21 cellular contexts compared by ENCODE assay signal in the genomic region with DNA sequence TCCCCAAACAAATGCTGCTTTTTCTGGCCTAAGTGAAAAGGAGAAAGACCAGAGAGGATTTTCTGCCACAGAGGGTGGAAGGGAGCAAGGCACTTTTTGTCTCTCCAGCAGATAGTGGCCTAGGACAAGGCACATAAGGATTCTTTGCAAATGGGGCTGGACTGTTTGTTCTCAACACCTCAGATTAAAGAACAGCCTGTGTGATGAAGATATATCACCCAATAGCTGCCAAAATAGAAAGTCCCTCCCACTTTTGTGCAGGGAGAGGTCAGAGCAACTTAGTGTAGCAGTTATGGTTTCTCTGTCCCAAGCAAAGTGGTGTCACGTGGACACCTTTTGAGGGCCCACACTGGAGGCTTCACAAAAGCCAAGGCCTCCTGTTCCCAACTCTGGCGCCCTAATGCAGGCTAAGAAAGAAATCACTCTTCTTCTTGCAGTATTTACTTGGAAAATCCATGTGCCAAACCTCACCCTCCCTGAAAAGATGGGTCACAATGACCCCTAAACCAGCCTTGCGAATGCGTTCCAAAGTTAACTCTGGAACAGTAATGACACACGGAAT.
DNase-seq lines count a peak whose midpoint lies in the region; ATAC-seq and TF ChIP-seq lines count a peak whose summit lies in the region.
"Had no signal": no experiment of that assay in that cellular context is flagged by ENCODE, and none has a peak within 500 bp of the region (broad histone marks: within the 10 kb centered on the region; RNA-seq: fewer than 3 reads in every experiment).

No MANE protein-coding gene starts in this region.

- DNase-seq in Right ventricle myocardium superior (no peak), tibial artery (no peak)
- DNase-seq in activated CD8-positive, alpha-beta T cell treated with anti-CD3 and anti-CD28 coated beads, Interleukin-2, amount 10 ng/mL, durations not matched to agents 7 days and 5 days = no peak
- no peak for DNase-seq in activated T-cell treated with anti-CD3 and anti-CD28 coated beads, Interleukin-2, amount 50 U/mL, for 4 hours
- DNase-seq: activated CD4-positive, alpha-beta T cell treated with anti-CD3 and anti-CD28 coated beads for 4 hours; cerebellar nuclear complex; COR-L47; DND-41; effector memory CD4-positive, alpha-beta T cell; Kasumi-1; NCI-H1092 treated with DMSO at 0.1 percent for 48 hours; NCI-H2081; NCI-H524; small intestine; stimulated activated CD4-positive, alpha-beta T cell treated with anti-CD3 and anti-CD28 coated beads, Interleukin-4, amount 100 ng/mL, for 4 hours; substantia nigra had no signal

- no peak overlapping the region for H3K4me3 Mint-ChIP-seq in activated CD8-positive, alpha-beta T cell treated with anti-CD3 and anti-CD28 coated beads, Interleukin-2, amount 10 ng/mL, durations not matched to agents 7 days and 5 days
- no peak overlapping the region for H3K4me3 Mint-ChIP-seq in activated T-cell treated with anti-CD3 and anti-CD28 coated beads, Interleukin-2, amount 50 U/mL, for 4 hours
- H3K4me3 Mint-ChIP-seq: natural killer cell treated with Interleukin-12 subunit alpha and Interleukin-12 subunit beta and Interleukin-15 and Interleukin-18, amount 100 ng/mL, for 72 hours had no signal

- H3K27me3 ChIP-seq in muscle layer of colon (ENCODE audit: control insufficient read depth in 1 of 2, insufficient read depth in 2 of 2, low read length in 2 of 2) (no peaks in the 10 kb centered on the region), tibial artery (no peaks in the 10 kb centered on the region)

- CTCF ChIA-PET in activated CD8-positive, alpha-beta T cell treated with anti-CD3 and anti-CD28 coated beads, Interleukin-2, amount 10 ng/mL, durations not matched to agents 7 days and 5 days (lab: Charles Lee) = no interaction called here

- POLR2A ChIA-PET in activated CD8-positive, alpha-beta T cell treated with anti-CD3 and anti-CD28 coated beads, Interleukin-2, amount 10 ng/mL, durations not matched to agents 7 days and 5 days (lab: Charles Lee) = no interaction called here

- H3K36me3 Mint-ChIP-seq in activated CD8-positive, alpha-beta T cell treated with anti-CD3 and anti-CD28 coated beads, Interleukin-2, amount 10 ng/mL, durations not matched to agents 7 days and 5 days (ENCODE audit: low read depth) = peaks cover 25% of the 10 kb centered on the region
- H3K36me3 Mint-ChIP-seq in activated T-cell treated with anti-CD3 and anti-CD28 coated beads, Interleukin-2, amount 50 U/mL, for 4 hours (ENCODE audit: insufficient read depth) = peaks cover 47% of the 10 kb centered on the region

- peaks cover 23% of the 10 kb centered on the region for H3K4me1 Mint-ChIP-seq in activated CD8-positive, alpha-beta T cell treated with anti-CD3 and anti-CD28 coated beads, Interleukin-2, amount 10 ng/mL, durations not matched to agents 7 days and 5 days (ENCODE audit: low read depth)
- peaks cover 14% of the 10 kb centered on the region for H3K4me1 Mint-ChIP-seq in activated T-cell treated with anti-CD3 and anti-CD28 coated beads, Interleukin-2, amount 50 U/mL, for 4 hours (ENCODE audit: low read depth)

- H3K4me1 ChIP-seq in muscle layer of colon (ENCODE audit: insufficient read depth, low read length) (peaks cover 86% of the 10 kb centered on the region), tibial artery (peaks cover 0 to 78% (median 41%) of the 10 kb centered on the region in 4 donors)

- H3K4me3 ChIP-seq in muscle layer of colon (ENCODE audit: low read depth in 1 of 2, low read length in 2 of 2) (no peak overlapping the region), tibial artery (no peak overlapping the region)

- H3K9me3 ChIP-seq in muscle layer of colon (ENCODE audit: low read length) (no peaks in the 10 kb centered on the region), tibial artery (no peaks in the 10 kb centered on the region)

- no peak for TF ChIP-seq CTCF in VCaP (conservative IDR thresholded peaks at IDR 0.05)
- no peak for TF ChIP-seq CTCF in tibial artery (IDR thresholded peaks at IDR 0.05)

- H3K27ac ChIP-seq in VCaP (peak overlapping the region; percentile 89), muscle layer of colon (ENCODE audit: low read depth, low read length) (peak overlapping the region; percentile 85), tibial artery (peak overlapping the region; percentile 29 to 40)
- H3K27ac ChIP-seq: RWPE1 had no signal

- H3K27ac Mint-ChIP-seq in activated CD8-positive, alpha-beta T cell treated with anti-CD3 and anti-CD28 coated beads, Interleukin-2, amount 10 ng/mL, durations not matched to agents 7 days and 5 days = no peak overlapping the region
- H3K27ac Mint-ChIP-seq: natural killer cell treated with Interleukin-12 subunit alpha and Interleukin-12 subunit beta and Interleukin-15 and Interleukin-18, amount 100 ng/mL, for 72 hours had no signal

- H3K9ac ChIP-seq in muscle layer of colon (ENCODE audit: low read length) = no peak overlapping the region

- H3K27me3 Mint-ChIP-seq in activated CD8-positive, alpha-beta T cell treated with anti-CD3 and anti-CD28 coated beads, Interleukin-2, amount 10 ng/mL, durations not matched to agents 7 days and 5 days (ENCODE audit: low read depth) = no peaks in the 10 kb centered on the region
- H3K27me3 Mint-ChIP-seq in activated T-cell treated with anti-CD3 and anti-CD28 coated beads, Interleukin-2, amount 50 U/mL, for 4 hours (ENCODE audit: low read depth) = no peaks in the 10 kb centered on the region
- H3K27me3 Mint-ChIP-seq: natural killer cell treated with Interleukin-12 subunit alpha and Interleukin-12 subunit beta and Interleukin-15 and Interleukin-18, amount 100 ng/mL, for 72 hours had no signal

- peak; percentile 83 for ATAC-seq in Right ventricle myocardium superior (ENCODE audit: poor library complexity)
- ATAC-seq in activated CD8-positive, alpha-beta T cell treated with anti-CD3 and anti-CD28 coated beads, Interleukin-2, amount 10 ng/mL, durations not matched to agents 7 days and 5 days = no peak
- no peak for ATAC-seq in HG03460 (IDR thresholded peaks at IDR 0.05; ENCODE audit: unreplicated experiment)
- no peak for ATAC-seq in activated T-cell treated with anti-CD3 and anti-CD28 coated beads, Interleukin-2, amount 50 U/mL, for 4 hours
- ATAC-seq: natural killer cell treated with Interleukin-12 subunit alpha and Interleukin-12 subunit beta and Interleukin-15 and Interleukin-18, amount 100 ng/mL, for 72 hours had no signal

- H3K36me3 ChIP-seq in muscle layer of colon (ENCODE audit: insufficient read depth, low read length) (peaks cover 49% of the 10 kb centered on the region), tibial artery (peaks cover 16 to 52% (median 24%) of the 10 kb centered on the region in 3 donors)

- intact Hi-C loops in Right ventricle myocardium superior (cut with DNase I) (no loop called here), tibial artery (cut with DNase I; ENCODE audit: low total_unique reads) (no loop called here)

- H3K9me3 Mint-ChIP-seq in activated CD8-positive, alpha-beta T cell treated with anti-CD3 and anti-CD28 coated beads, Interleukin-2, amount 10 ng/mL, durations not matched to agents 7 days and 5 days (ENCODE audit: insufficient read depth) = peaks cover 4% of the 10 kb centered on the region
- H3K9me3 Mint-ChIP-seq in activated T-cell treated with anti-CD3 and anti-CD28 coated beads, Interleukin-2, amount 50 U/mL, for 4 hours = peaks cover 4% of the 10 kb centered on the region

Comparison
In these comparisons a context has a peak if more than half of its experiments do, and no peak if none do; other contexts are left out.
1. H3K27ac ChIP-seq: peak in every context shown above with its lines; median percentile 89 in VCaP; 85 in muscle layer of colon; 34 in tibial artery.